Comparison of ENCODE assay signal across 25 cellular contexts in the genomic region with DNA sequence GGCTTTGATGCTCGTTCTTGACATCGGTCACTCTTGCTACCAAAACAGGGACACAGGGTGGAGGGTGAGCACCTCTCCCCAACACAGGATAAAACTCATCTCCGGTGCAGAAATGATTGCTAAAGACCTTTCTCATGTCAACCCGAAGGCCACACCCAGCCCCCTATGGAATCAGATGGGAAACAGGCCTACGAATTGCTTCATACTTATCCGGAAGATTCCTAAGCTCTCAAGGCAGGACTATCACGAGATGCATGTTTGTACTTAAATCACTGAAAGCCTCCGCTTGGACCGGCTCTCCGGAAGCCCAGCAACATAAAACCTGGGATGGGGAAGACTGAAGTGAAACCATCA.
DNase-seq lines count a peak whose midpoint lies in the region; ATAC-seq and TF ChIP-seq lines count a peak whose summit lies in the region.
"Had no signal": no experiment of that assay in that cellular context is flagged by ENCODE, and none has a peak within 500 bp of the region (broad histone marks: within the 10 kb centered on the region; RNA-seq: fewer than 3 reads in every experiment).

No MANE protein-coding gene starts in this region.

- H3K36me3 Mint-ChIP-seq in activated T-cell treated with anti-CD3 and anti-CD28 coated beads, Interleukin-2, amount 50 U/mL, for 24 hours (ENCODE audit: low read depth), result peaks cover 19% of the 10 kb centered on the region

- TF ChIP-seq CTCF in PC-9 (conservative IDR thresholded peaks at IDR 0.05), result no peak
- TF ChIP-seq CTCF in fibroblast of mammary gland (conservative IDR thresholded peaks at IDR 0.05; ENCODE audit: control insufficient read depth, insufficient read depth, low read depth, low read length), result no peak

- DNase-seq in activated T-cell treated with anti-CD3 and anti-CD28 coated beads, Interleukin-2, amount 50 U/mL, for 24 hours, result no peak
- DNase-seq in activated T-cell treated with anti-CD3 and anti-CD28 coated beads, Interleukin-2, amount 50 U/mL, for 1 hour, result no peak
- no peak for DNase-seq in PC-9
- DNase-seq in fibroblast of mammary gland (ENCODE audit: low read depth), result peak; percentile 46
- no peak for DNase-seq in substantia nigra (lab: John Stamatoyannopoulos, UW)
- no peak for DNase-seq in NCI-H2029 (lab: John Stamatoyannopoulos, UW)
- DNase-seq: activated CD4-positive, alpha-beta T cell treated with anti-CD3 and anti-CD28 coated beads for 4 hours; Calu3; central memory CD4-positive, alpha-beta T cell; DND-41; H9; heart right ventricle; naive thymus-derived CD4-positive, alpha-beta T cell; NCI-H1105 treated with DMSO at 0.1 percent for 48 hours; NCI-H446 treated with DMSO at 0.1 percent for 48 hours; occipital lobe had no signal

- CTCF ChIA-PET in PC-9 (lab: Charles Lee), result no interaction called here

- peaks cover 4% of the 10 kb centered on the region; the same call in 1 of the 2 replicates for H3F3A ChIP-seq in PC-9 (ENCODE audit: insufficient read depth, low read depth)

- intact Hi-C loops in PC-9 (cut with micrococcal nuclease; ENCODE audit: unreplicated experiment), result no loop called here

- H3K27ac Mint-ChIP-seq in activated T-cell treated with anti-CD3 and anti-CD28 coated beads, Interleukin-2, amount 50 U/mL, for 24 hours, result peak overlapping the region; percentile 71
- H3K27ac Mint-ChIP-seq: activated T-cell treated with anti-CD3 and anti-CD28 coated beads, Interleukin-2, amount 50 U/mL, for 72 hours; H9; stimulated activated memory B cell treated with anti-CD40 and anti-IgM and Interleukin-4, amounts not matched to agents 10 μg/mL and 1 μg/mL and 100 μg/mL, for 72 hours had no signal

- ATAC-seq in GM21360 (IDR thresholded peaks at IDR 0.05; ENCODE audit: unreplicated experiment), result no peak
- ATAC-seq in GM19324 (IDR thresholded peaks at IDR 0.05; ENCODE audit: low FRiP score, unreplicated experiment), result no peak
- ATAC-seq: left lobe of liver; stimulated activated memory B cell treated with anti-CD40 and anti-IgM and Interleukin-4, amounts not matched to agents 10 μg/mL and 1 μg/mL and 100 μg/mL, for 72 hours had no signal

- no peak overlapping the region for H3K27ac ChIP-seq in PC-9
- peak overlapping the region; percentile 88 for H3K27ac ChIP-seq in substantia nigra (ENCODE audit: low read depth, low read length, poor library complexity, severe bottlenecking)
- H3K27ac ChIP-seq: heart right ventricle, SK-N-MC, suprapubic skin had no signal

- no peak overlapping the region for H2AFZ ChIP-seq in PC-9

- no peak overlapping the region for H3K4me3 ChIP-seq in PC-9
- no peak overlapping the region for H3K4me3 ChIP-seq in fibroblast of mammary gland (ENCODE audit: control insufficient read depth, low read depth, low read length)
- H3K4me3 ChIP-seq: A549, heart right ventricle, SK-N-MC, skin epidermis, suprapubic skin had no signal

- BruUV-seq in PC-9 (replicated peaks; lab: Mats Ljungman, UMichigan), result TSS peak; percentile 24

- peaks cover 13% of the 10 kb centered on the region for H3K4me1 Mint-ChIP-seq in activated T-cell treated with anti-CD3 and anti-CD28 coated beads, Interleukin-2, amount 50 U/mL, for 24 hours (ENCODE audit: low read depth)
- H3K4me1 Mint-ChIP-seq: naive thymus-derived CD4-positive, alpha-beta T cell; stimulated activated memory B cell treated with anti-CD40 and anti-IgM and Interleukin-4, amounts not matched to agents 10 μg/mL and 1 μg/mL and 100 μg/mL, for 72 hours had no signal

- H3K27me3 Mint-ChIP-seq in activated T-cell treated with anti-CD3 and anti-CD28 coated beads, Interleukin-2, amount 50 U/mL, for 24 hours, result peaks cover 8% of the 10 kb centered on the region
- H3K27me3 Mint-ChIP-seq: naive thymus-derived CD4-positive, alpha-beta T cell; stimulated activated memory B cell treated with anti-CD40 and anti-IgM and Interleukin-4, amounts not matched to agents 10 μg/mL and 1 μg/mL and 100 μg/mL, for 72 hours had no signal

- no peaks in the 10 kb centered on the region for H3K4me1 ChIP-seq in PC-9 (replicated peaks; ENCODE audit: insufficient read depth)

- POLR2A ChIA-PET in PC-9 (lab: Charles Lee; ENCODE audit: unreplicated experiment), result no interaction called here

- no peaks in the 10 kb centered on the region for H3K9me3 Mint-ChIP-seq in activated T-cell treated with anti-CD3 and anti-CD28 coated beads, Interleukin-2, amount 50 U/mL, for 24 hours
- H3K9me3 Mint-ChIP-seq: activated T-cell treated with anti-CD3 and anti-CD28 coated beads, Interleukin-2, amount 50 U/mL, for 72 hours; stimulated activated memory B cell treated with anti-CD40 and anti-IgM and Interleukin-4, amounts not matched to agents 10 μg/mL and 1 μg/mL and 100 μg/mL, for 72 hours had no signal

- H3K9me2 ChIP-seq in PC-9 (ENCODE audit: insufficient read depth), result no peaks in the 10 kb centered on the region

- H3K79me2 ChIP-seq in PC-9 (ENCODE audit: low read depth), result no peaks in the 10 kb centered on the region

- no peaks in the 10 kb centered on the region for H3K27me3 ChIP-seq in PC-9 (ENCODE audit: insufficient read depth, low read depth)
- H3K27me3 ChIP-seq: heart right ventricle, suprapubic skin had no signal

- H3K9me3 ChIP-seq in PC-9 (ENCODE audit: insufficient read depth, low read depth), result no peaks in the 10 kb centered on the region
- H3K9me3 ChIP-seq: A549, heart right ventricle, suprapubic skin had no signal

- H3K4me2 ChIP-seq in PC-9, result no peak overlapping the region
- H3K4me2 ChIP-seq: A549 had no signal

- H3K4me3 Mint-ChIP-seq in activated T-cell treated with anti-CD3 and anti-CD28 coated beads, Interleukin-2, amount 50 U/mL, for 24 hours, result no peak overlapping the region
- H3K4me3 Mint-ChIP-seq: activated T-cell treated with anti-CD3 and anti-CD28 coated beads, Interleukin-2, amount 50 U/mL, for 72 hours; H9; naive thymus-derived CD4-positive, alpha-beta T cell; stimulated activated memory B cell treated with anti-CD40 and anti-IgM and Interleukin-4, amounts not matched to agents 10 μg/mL and 1 μg/mL and 100 μg/mL, for 72 hours had no signal

- H3K36me3 ChIP-seq in PC-9 (ENCODE audit: low read depth), result no peaks in the 10 kb centered on the region
- H3K36me3 ChIP-seq: suprapubic skin had no signal

- H4K20me1 ChIP-seq in PC-9 (ENCODE audit: insufficient read depth), result no peaks in the 10 kb centered on the region
